25 cellular contexts compared by ENCODE assay signal in the genomic region with DNA sequence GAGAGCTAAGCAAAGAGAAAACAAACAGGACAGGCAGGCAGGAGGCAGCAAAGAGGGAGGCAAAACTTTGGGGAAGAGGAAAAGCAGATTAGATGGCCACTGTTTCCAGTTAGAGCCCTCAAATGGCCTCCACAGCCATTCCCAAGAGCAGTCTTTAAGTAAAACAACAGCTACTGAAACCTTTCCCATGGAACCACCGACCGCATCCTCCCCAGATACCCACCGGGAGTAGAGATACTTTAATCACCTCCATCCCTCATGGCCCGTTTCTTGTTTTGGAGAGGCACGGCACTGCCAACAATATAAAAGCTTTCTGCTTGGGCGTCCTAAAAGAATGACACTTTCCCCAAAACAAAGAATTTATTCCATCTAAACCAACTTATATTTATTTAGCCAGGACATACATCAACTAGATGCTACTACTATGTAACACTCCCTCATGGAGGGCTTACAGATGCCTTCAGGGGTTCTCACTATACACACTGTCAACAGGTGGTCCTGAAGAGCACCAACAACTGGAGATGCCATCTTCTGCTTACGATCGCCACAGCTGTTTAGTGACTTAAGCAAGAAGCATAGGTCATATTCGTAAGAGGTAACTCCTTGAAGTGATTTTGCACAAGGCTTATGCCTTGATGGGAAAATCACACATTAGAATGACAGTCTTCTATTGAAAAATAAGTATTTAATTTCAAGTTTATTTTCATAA.
"Had no signal": no experiment of that assay in that cellular context is flagged by ENCODE, and none has a peak within 500 bp of the region (broad histone marks: within the 10 kb centered on the region; RNA-seq: fewer than 3 reads in every experiment).

No MANE protein-coding gene starts in this region.

- H3K9ac ChIP-seq: neural progenitor cell, parathyroid adenoma had no signal

- H3K27ac Mint-ChIP-seq: naive thymus-derived CD4-positive, alpha-beta T cell; natural killer cell treated with Interleukin-12 subunit alpha and Interleukin-12 subunit beta and Interleukin-15 and Interleukin-18, amount 100 ng/mL, for 72 hours; stimulated activated effector memory CD8-positive, alpha-beta T cell treated with anti-CD3 and anti-CD28 coated beads, Interleukin-12 subunit alpha, Interleukin-12 subunit beta, amount 100 ng/mL, for 72 hours; stimulated activated naive CD8-positive, alpha-beta T cell treated with anti-CD3 and anti-CD28 coated beads, Interleukin-15, Interleukin-2, amounts not matched to agents 100 ng/mL and 50 ng/mL, for 24 hours had no signal

- H3K27me3 ChIP-seq: heart left ventricle, neural progenitor cell, neutrophil, right atrium auricular region, right lobe of liver, spleen, suprapubic skin, tibial nerve, upper lobe of left lung had no signal

- H3K4me3 Mint-ChIP-seq: naive thymus-derived CD4-positive, alpha-beta T cell; natural killer cell treated with Interleukin-12 subunit alpha and Interleukin-12 subunit beta and Interleukin-15 and Interleukin-18, amount 100 ng/mL, for 72 hours; neural progenitor cell; stimulated activated effector memory CD8-positive, alpha-beta T cell treated with anti-CD3 and anti-CD28 coated beads, Interleukin-12 subunit alpha, Interleukin-12 subunit beta, amount 100 ng/mL, for 72 hours; stimulated activated naive CD8-positive, alpha-beta T cell treated with anti-CD3 and anti-CD28 coated beads, Interleukin-15, Interleukin-2, amounts not matched to agents 100 ng/mL and 50 ng/mL, for 24 hours had no signal

- H3K79me2 ChIP-seq: parathyroid adenoma had no signal

- H3K9me3 Mint-ChIP-seq: stimulated activated effector memory CD8-positive, alpha-beta T cell treated with anti-CD3 and anti-CD28 coated beads, Interleukin-12 subunit alpha, Interleukin-12 subunit beta, amount 100 ng/mL, for 72 hours had no signal

- H3K27me3 Mint-ChIP-seq: stimulated activated naive CD8-positive, alpha-beta T cell treated with anti-CD3 and anti-CD28 coated beads, Interleukin-15, Interleukin-2, amounts not matched to agents 100 ng/mL and 50 ng/mL, for 24 hours had no signal

- H2AFZ ChIP-seq: neural progenitor cell, parathyroid adenoma had no signal

- H3K4me1 ChIP-seq: neural progenitor cell, parathyroid adenoma, spleen, tibial nerve had no signal

- H3K36me3 ChIP-seq: heart left ventricle, left ventricle myocardium inferior, neural progenitor cell, neutrophil, right atrium auricular region, right lobe of liver, spleen, suprapubic skin, thoracic aorta, tibial nerve, upper lobe of left lung had no signal

- ATAC-seq: heart left ventricle; mucosa of descending colon; naive thymus-derived CD4-positive, alpha-beta T cell; natural killer cell treated with Interleukin-12 subunit alpha and Interleukin-12 subunit beta and Interleukin-15 and Interleukin-18, amount 100 ng/mL, for 72 hours; right lobe of liver; stimulated activated effector memory CD8-positive, alpha-beta T cell treated with anti-CD3 and anti-CD28 coated beads, Interleukin-12 subunit alpha, Interleukin-12 subunit beta, amount 100 ng/mL, for 72 hours had no signal

- H3K27ac ChIP-seq: heart left ventricle, left ventricle myocardium inferior, neural progenitor cell, neutrophil, parathyroid adenoma, right atrium auricular region, right lobe of liver, spleen, suprapubic skin, thoracic aorta, tibial nerve, upper lobe of left lung had no signal

- H3K4me1 Mint-ChIP-seq: stimulated activated effector memory CD8-positive, alpha-beta T cell treated with anti-CD3 and anti-CD28 coated beads, Interleukin-12 subunit alpha, Interleukin-12 subunit beta, amount 100 ng/mL, for 72 hours had no signal

- H3K4me3 ChIP-seq: heart left ventricle, left ventricle myocardium inferior, lung, mucosa of descending colon, neural progenitor cell, right atrium auricular region, right lobe of liver, spleen, suprapubic skin, thoracic aorta, tibial nerve, upper lobe of left lung had no signal

- H3K9me3 ChIP-seq: mucosa of descending colon, neutrophil, right lobe of liver, suprapubic skin, thoracic aorta, tibial nerve, upper lobe of left lung had no signal

- H3K4me2 ChIP-seq: neural progenitor cell had no signal

- DNase-seq: heart left ventricle; islet precursor cell; left ventricle myocardium inferior; mesendoderm; midbrain; mucosa of descending colon; naive thymus-derived CD4-positive, alpha-beta T cell; occipital lobe; right lobe of liver; small intestine; spleen; stimulated activated CD4-positive, alpha-beta T cell treated with anti-CD3 and anti-CD28 coated beads, Interleukin-4, amount 100 ng/mL, for 24 hours; stimulated activated naive CD4-positive, alpha-beta T cell; upper lobe of left lung had no signal

- H3K36me3 Mint-ChIP-seq: naive thymus-derived CD4-positive, alpha-beta T cell; natural killer cell treated with Interleukin-12 subunit alpha and Interleukin-12 subunit beta and Interleukin-15 and Interleukin-18, amount 100 ng/mL, for 72 hours; stimulated activated effector memory CD8-positive, alpha-beta T cell treated with anti-CD3 and anti-CD28 coated beads, Interleukin-12 subunit alpha, Interleukin-12 subunit beta, amount 100 ng/mL, for 72 hours had no signal
